In the genomic region with DNA sequence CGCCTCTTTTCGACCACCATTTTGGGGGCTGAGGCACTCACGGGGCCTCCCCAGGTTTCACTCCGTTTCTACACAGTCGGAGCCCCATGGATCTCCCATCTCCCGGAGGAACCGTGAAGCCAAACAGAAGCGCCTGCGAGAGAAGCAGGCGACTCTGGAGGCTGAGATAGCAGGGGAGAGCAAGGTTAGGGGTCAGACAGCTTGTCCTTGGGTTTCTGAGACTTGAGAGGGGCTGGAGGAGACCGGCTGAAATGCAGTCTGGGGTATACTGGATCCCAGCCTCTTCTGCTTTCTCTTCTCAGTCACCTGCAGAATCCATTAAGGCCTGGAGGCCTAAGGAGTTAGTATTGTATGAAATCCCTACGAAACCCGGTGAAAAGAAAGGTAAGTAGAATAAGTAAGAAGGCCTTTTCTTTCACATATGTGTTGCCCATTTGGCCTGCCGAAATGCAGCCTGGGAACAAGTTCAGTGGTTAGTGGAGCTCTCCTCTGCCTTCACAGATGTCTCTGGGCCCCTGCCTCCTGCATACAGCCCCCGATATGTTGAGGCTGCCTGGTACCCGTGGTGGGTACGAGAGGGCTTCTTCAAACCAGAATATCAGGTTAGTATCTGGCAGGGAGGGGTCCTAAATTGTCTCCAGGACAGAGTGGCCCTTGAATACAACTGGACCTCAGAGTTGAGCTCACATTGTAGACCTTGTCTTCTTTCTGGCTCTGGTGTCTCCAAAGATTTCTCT, we compare ENCODE assay signal across 6 cellular contexts. TPM values are rescaled to one million over a fixed set of nuclear protein-coding genes. Genes with fewer than 3 reads are reported as not detected.
DNase-seq lines count a peak whose midpoint lies in the region; FAIRE-seq and TF ChIP-seq lines count a peak whose summit lies in the region.

No MANE protein-coding gene starts in this region.

- DNase-seq in KBM-7 (peak; percentile 10), MCF 10A (ENCODE audit: unreplicated experiment) (no peak), neural progenitor cell (ENCODE audit: low spot score) (no peak), GM19239 (ENCODE audit: insufficient read length, low spot score) (no peak), NCI-H774 (lab: John Stamatoyannopoulos, UW) (no peak), foreskin melanocyte (no peak)

- no peaks in the 10 kb centered on the region for H3K36me3 ChIP-seq in neural progenitor cell

- TF ChIP-seq CTCF in MCF 10A (IDR thresholded peaks at IDR 0.05; ENCODE audit: unreplicated experiment): no peak
- no peak for TF ChIP-seq CTCF in neural progenitor cell (IDR thresholded peaks at IDR 0.05)

- H3K27ac Mint-ChIP-seq in MCF 10A (ENCODE audit: low read depth, unreplicated experiment): peak overlapping the region; percentile 92
- no peak overlapping the region for H3K27ac Mint-ChIP-seq in neural progenitor cell

- no peaks in the 10 kb centered on the region for H3K9me3 ChIP-seq in neural progenitor cell (ENCODE audit: low read depth)

- no peaks in the 10 kb centered on the region for H4K20me1 ChIP-seq in neural progenitor cell (ENCODE audit: low read depth)

- H3K4me3 Mint-ChIP-seq in MCF 10A (ENCODE audit: unreplicated experiment) (peak overlapping the region; percentile 77), neural progenitor cell (peak overlapping the region; percentile 93)

- H3F3A ChIP-seq in neural progenitor cell (ENCODE audit: low read depth): peaks cover 28% of the 10 kb centered on the region

- H3K4me1 Mint-ChIP-seq in MCF 10A (ENCODE audit: insufficient read depth, unreplicated experiment) (peaks cover 18% of the 10 kb centered on the region), neural progenitor cell (peaks cover 26% of the 10 kb centered on the region)

- POLR2A ChIA-PET in MCF 10A (lab: Yijun Ruan, JAX): interaction anchor here (0.8 to 5.4 kb wide), 34 partner anchors 11 to 224 kb away, joined by 3 to 100 read pairs (median 5); a partner anchor contains a TSS

- peak overlapping the region; percentile 93 for H3K4me2 ChIP-seq in neural progenitor cell

- H3K27me3 Mint-ChIP-seq in MCF 10A (ENCODE audit: insufficient read depth, unreplicated experiment) (no peaks in the 10 kb centered on the region), neural progenitor cell (ENCODE audit: insufficient read depth, low read depth) (peaks cover 9% of the 10 kb centered on the region)

- H3K79me2 ChIP-seq in neural progenitor cell (ENCODE audit: low read depth): no peaks in the 10 kb centered on the region

- no peak overlapping the region for H3K9ac ChIP-seq in neural progenitor cell

- no peak overlapping the region for H3K27ac ChIP-seq in neural progenitor cell

- CTCF ChIA-PET in MCF 10A (lab: Yijun Ruan, JAX): interaction anchor here (0.5 to 21.4 kb wide), 49 partner anchors 8 to 1051 kb away, joined by 3 to 749 read pairs (median 6); a partner anchor contains a TSS

- in situ Hi-C loops in KBM-7 (cut with MboI; ENCODE audit: low pct_unique_long_range_greater_than_20kb, low sequenced_read_pairs): no loop called here

- intact Hi-C loops in MCF 10A (cut with micrococcal nuclease): loop anchor here (1.0 kb wide), 4 partner anchors 27 to 155 kb away; no protein-coding TSS in a partner anchor

- H3K36me3 Mint-ChIP-seq in MCF 10A (ENCODE audit: insufficient read depth, unreplicated experiment) (peaks cover 46% of the 10 kb centered on the region), neural progenitor cell (peaks cover 31% of the 10 kb centered on the region)

- H2AFZ ChIP-seq in neural progenitor cell (replicated peaks): no peak overlapping the region

- BruUV-seq in MCF 10A (replicated peaks; lab: Mats Ljungman, UMichigan): no TSS peak

- peaks cover 15% of the 10 kb centered on the region for H3K4me1 ChIP-seq in neural progenitor cell

- FAIRE-seq in GM19239 (lab: Jason Lieb, UNC): no peak

- peak overlapping the region; percentile 62 for H3K4me3 ChIP-seq in neural progenitor cell

- H3K9me3 Mint-ChIP-seq in MCF 10A (ENCODE audit: unreplicated experiment) (no peaks in the 10 kb centered on the region), neural progenitor cell (no peaks in the 10 kb centered on the region)

- no peaks in the 10 kb centered on the region for H3K27me3 ChIP-seq in neural progenitor cell

RNA-seq across cellular contexts. Expression of a gene that starts 1.0 kb away (rescaled TPM):
- total RNA-seq in MCF 10A (2022): 38.8 and 52.7 TPM in 2 replicates
- total RNA-seq in neural progenitor cell (ENCODE audit: low replicate concordance): 21.5 and 64.6 TPM in 2 replicates

RNA-seq across cellular contexts. Expression of a gene that starts 7.0 kb away (rescaled TPM):
- 30.6 and 33.9 TPM in 2 replicates for total RNA-seq in MCF 10A (2022)
- 29.2 and 50.0 TPM in 2 replicates for total RNA-seq in neural progenitor cell (ENCODE audit: low replicate concordance)

RNA-seq across cellular contexts. Expression of a gene that starts 16.9 kb away (rescaled TPM):
- not detected in 2 replicates for total RNA-seq in MCF 10A (2022)
- not detected in 2 replicates for total RNA-seq in neural progenitor cell (ENCODE audit: low replicate concordance)

RNA-seq across cellular contexts. Expression of a gene that starts 25.8 kb away (rescaled TPM):
- total RNA-seq in MCF 10A (2022) (not detected in 2 replicates), neural progenitor cell (ENCODE audit: low replicate concordance) (0.03 TPM in 1 of 2 replicates, not detected in the other)

RNA-seq across cellular contexts. Expression of a gene that starts 30.7 kb away (rescaled TPM):
- total RNA-seq in MCF 10A (2022) (59.7 and 66.0 TPM in 2 replicates), neural progenitor cell (ENCODE audit: low replicate concordance) (85.3 and 234 TPM in 2 replicates)
